ENCODE assay signal across 21 cellular contexts in the genomic region with DNA sequence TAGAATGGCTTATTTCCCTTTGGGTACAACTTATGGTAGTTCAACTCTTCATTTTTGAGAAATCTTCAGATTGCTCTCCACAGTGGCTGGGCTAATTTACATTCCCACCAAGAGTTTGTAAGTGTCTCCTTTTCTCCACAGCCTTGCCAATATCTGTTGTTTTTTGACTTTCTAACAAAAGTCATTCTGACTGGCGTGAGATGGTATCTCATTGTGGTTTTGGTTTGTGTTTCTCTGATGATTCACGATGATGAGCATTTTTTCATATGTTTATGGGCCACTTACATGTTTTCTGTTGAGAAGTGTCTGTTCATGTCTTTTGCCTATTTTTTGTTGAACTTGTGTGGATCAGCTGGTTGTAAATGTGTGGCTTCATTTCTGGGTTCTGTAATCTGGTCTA.
DNase-seq lines count a peak whose midpoint lies in the region; ATAC-seq, FAIRE-seq and TF ChIP-seq lines count a peak whose summit lies in the region.
"Had no signal": no experiment of that assay in that cellular context is flagged by ENCODE, and none has a peak within 500 bp of the region (broad histone marks: within the 10 kb centered on the region; RNA-seq: fewer than 3 reads in every experiment).

No MANE protein-coding gene starts in this region.

- peak; percentile 31 for DNase-seq in HFFc6
- peak; percentile 9 for DNase-seq in RCC 7860 (ENCODE audit: low spot score)
- DNase-seq in epithelial cell of esophagus (ENCODE audit: low read depth), result peak; percentile 32
- DNase-seq in stimulated activated effector memory CD8-positive, alpha-beta T cell treated with anti-CD3 and anti-CD28 coated beads, Interleukin-12 subunit alpha, Interleukin-12 subunit beta, amount 100 ng/mL, for 72 hours (ENCODE audit: low spot score in 2 of 2), result no peak
- no peak for DNase-seq in activated naive CD8-positive, alpha-beta T cell treated with anti-CD3 and anti-CD28 coated beads, Interleukin-2, amount 50 U/mL, for 24 hours
- no peak for DNase-seq in hypothalamus (lab: John Stamatoyannopoulos, UW)
- no peak for DNase-seq in NCI-H2227 (lab: John Stamatoyannopoulos, UW; ENCODE audit: unreplicated experiment)
- DNase-seq: C1 segment of cervical spinal cord, Karpas-422, NCI-H1105, NCI-H2081, NCI-H510A, NCI-H774, RPMI8226, SHP77 treated with DMSO at 0.1 percent for 48 hours had no signal

- H3K27me3 Mint-ChIP-seq in HFFc6 (ENCODE audit: insufficient read depth), result no peaks in the 10 kb centered on the region; the same call in 1 of the 2 replicates
- H3K27me3 Mint-ChIP-seq in activated naive CD8-positive, alpha-beta T cell treated with anti-CD3 and anti-CD28 coated beads, Interleukin-2, amount 50 U/mL, for 24 hours, result peaks cover 3% of the 10 kb centered on the region
- H3K27me3 Mint-ChIP-seq: IgD-negative memory B cell had no signal

- peaks cover 28% of the 10 kb centered on the region for H3K4me1 Mint-ChIP-seq in HFFc6 (ENCODE audit: low read depth)
- H3K4me1 Mint-ChIP-seq in stimulated activated effector memory CD8-positive, alpha-beta T cell treated with anti-CD3 and anti-CD28 coated beads, Interleukin-12 subunit alpha, Interleukin-12 subunit beta, amount 100 ng/mL, for 72 hours, result peaks cover 4% of the 10 kb centered on the region
- H3K4me1 Mint-ChIP-seq in activated naive CD8-positive, alpha-beta T cell treated with anti-CD3 and anti-CD28 coated beads, Interleukin-2, amount 50 U/mL, for 24 hours, result no peaks in the 10 kb centered on the region
- H3K4me1 Mint-ChIP-seq: IgD-negative memory B cell had no signal

- FAIRE-seq in RCC 7860 (lab: Jason Lieb, UNC), result no peak
- FAIRE-seq: D721Med, G401.6, HTR-8/SVneo had no signal

- H3K27ac Mint-ChIP-seq in HFFc6, result no peak overlapping the region
- H3K27ac Mint-ChIP-seq in stimulated activated effector memory CD8-positive, alpha-beta T cell treated with anti-CD3 and anti-CD28 coated beads, Interleukin-12 subunit alpha, Interleukin-12 subunit beta, amount 100 ng/mL, for 72 hours, result no peak overlapping the region
- no peak overlapping the region for H3K27ac Mint-ChIP-seq in activated naive CD8-positive, alpha-beta T cell treated with anti-CD3 and anti-CD28 coated beads, Interleukin-2, amount 50 U/mL, for 24 hours
- H3K27ac Mint-ChIP-seq: IgD-negative memory B cell had no signal

- ATAC-seq in stimulated activated effector memory CD8-positive, alpha-beta T cell treated with anti-CD3 and anti-CD28 coated beads, Interleukin-12 subunit alpha, Interleukin-12 subunit beta, amount 100 ng/mL, for 72 hours, result peak; percentile 42
- ATAC-seq in activated naive CD8-positive, alpha-beta T cell treated with anti-CD3 and anti-CD28 coated beads, Interleukin-2, amount 50 U/mL, for 24 hours, result no peak
- ATAC-seq: SK-N-SH treated with all-trans-retinoic acid at 6 μM for 48 hours had no signal

- TF ChIP-seq CTCF in HFFc6 (IDR thresholded peaks at IDR 0.05), result no peak
- TF ChIP-seq CTCF in epithelial cell of esophagus (IDR thresholded peaks at IDR 0.05; ENCODE audit: insufficient read depth, low read depth, low read length, missing control alignments), result no peak

- peaks cover 10% of the 10 kb centered on the region; the same call in 1 of the 2 replicates for H3K36me3 Mint-ChIP-seq in HFFc6 (ENCODE audit: low read depth)
- H3K36me3 Mint-ChIP-seq in stimulated activated effector memory CD8-positive, alpha-beta T cell treated with anti-CD3 and anti-CD28 coated beads, Interleukin-12 subunit alpha, Interleukin-12 subunit beta, amount 100 ng/mL, for 72 hours, result no peaks in the 10 kb centered on the region
- H3K36me3 Mint-ChIP-seq in activated naive CD8-positive, alpha-beta T cell treated with anti-CD3 and anti-CD28 coated beads, Interleukin-2, amount 50 U/mL, for 24 hours (ENCODE audit: low read depth), result no peaks in the 10 kb centered on the region
- H3K36me3 Mint-ChIP-seq: IgD-negative memory B cell had no signal

- peaks cover 11% of the 10 kb centered on the region for H3K9me3 Mint-ChIP-seq in HFFc6
- peaks cover 6% of the 10 kb centered on the region for H3K9me3 Mint-ChIP-seq in stimulated activated effector memory CD8-positive, alpha-beta T cell treated with anti-CD3 and anti-CD28 coated beads, Interleukin-12 subunit alpha, Interleukin-12 subunit beta, amount 100 ng/mL, for 72 hours
- peaks cover 9% of the 10 kb centered on the region for H3K9me3 Mint-ChIP-seq in activated naive CD8-positive, alpha-beta T cell treated with anti-CD3 and anti-CD28 coated beads, Interleukin-2, amount 50 U/mL, for 24 hours

- H3K4me3 Mint-ChIP-seq in HFFc6, result no peak overlapping the region
- no peak overlapping the region for H3K4me3 Mint-ChIP-seq in stimulated activated effector memory CD8-positive, alpha-beta T cell treated with anti-CD3 and anti-CD28 coated beads, Interleukin-12 subunit alpha, Interleukin-12 subunit beta, amount 100 ng/mL, for 72 hours
- no peak overlapping the region for H3K4me3 Mint-ChIP-seq in activated naive CD8-positive, alpha-beta T cell treated with anti-CD3 and anti-CD28 coated beads, Interleukin-2, amount 50 U/mL, for 24 hours
- H3K4me3 Mint-ChIP-seq: IgD-negative memory B cell had no signal

- H3K4me3 ChIP-seq in epithelial cell of esophagus (ENCODE audit: low read length), result no peak overlapping the region
- H3K4me3 ChIP-seq: HAP-1 had no signal

Comparison
In these comparisons a context has a peak if more than half of its experiments do, and no peak if none do; other contexts are left out.
1. DNase-seq: peak in HFFc6 (single experiment), RCC 7860 (single experiment) and epithelial cell of esophagus (single experiment); none in stimulated activated effector memory CD8-positive, alpha-beta T cell treated with anti-CD3 and anti-CD28 coated beads, Interleukin-12 subunit alpha, Interleukin-12 subunit beta, amount 100 ng/mL, for 72 hours (0 of 2), activated naive CD8-positive, alpha-beta T cell treated with anti-CD3 and anti-CD28 coated beads, Interleukin-2, amount 50 U/mL, for 24 hours (single experiment), hypothalamus (0 of 51) and NCI-H2227 (single experiment).